2 cellular contexts compared by ENCODE assay signal in genomic region chr3:170610321-170610884, GRCh38.
TF ChIP-seq lines count a peak whose summit lies in the region.

No MANE protein-coding gene starts in this region.

TF ChIP-seq in HepG2, 621 proteins besides CTCF, POLR2A, EP300 and RAD21:
- TF ChIP-seq MAFF (IDR thresholded peaks at IDR 0.05; ENCODE audit: low read depth, low read length) (peak; percentile 47), BCLAF1 (IDR thresholded peaks at IDR 0.05) (no peak), KDM1A (CRISPR knock-in tag; IDR thresholded peaks at IDR 0.05) (no peak), PCBP2 (optimal IDR thresholded peaks at IDR 0.05; ENCODE audit: low read depth, low read length, poor library complexity, severe bottlenecking) (no peak), MAFK (conservative IDR thresholded peaks at IDR 0.05 in 1 of 2, IDR thresholded peaks at IDR 0.05 in 1 of 2; ENCODE audit: low read length in 2 of 2) (peak; percentile 36 to 60; a peak in 3 of 4 replicates)

TF ChIP-seq in IMR-90, 13 proteins besides CTCF, POLR2A, EP300 and RAD21:
- TF ChIP-seq CHD1 (IDR thresholded peaks at IDR 0.05; ENCODE audit: low read depth, low read length) (no peak), MAFK (IDR thresholded peaks at IDR 0.05; ENCODE audit: low read depth, low read length) (peak; percentile 58), CEBPB (IDR thresholded peaks at IDR 0.05; ENCODE audit: low read depth, low read length) (no peak), RFX5 (IDR thresholded peaks at IDR 0.05; ENCODE audit: low read depth, low read length) (no peak), ELK1 (IDR thresholded peaks at IDR 0.05; ENCODE audit: borderline replicate concordance, low read depth, low read length) (no peak)
